14 cellular contexts compared by ENCODE assay signal in genomic region chr19:4360641-4361151, GRCh38. TPM values are rescaled to one million over a fixed set of nuclear protein-coding genes. Genes with fewer than 3 reads are reported as not detected.
A peak's percentile ranks its signal among the peaks of the same experiment; 100 is the strongest.
DNase-seq lines count a peak whose midpoint lies in the region; ATAC-seq, FAIRE-seq and TF ChIP-seq lines count a peak whose summit lies in the region.
"Had no signal": no experiment of that assay in that cellular context is flagged by ENCODE, and none has a peak within 500 bp of the region (broad histone marks: within the 10 kb centered on the region; RNA-seq: fewer than 3 reads in every experiment).

No MANE protein-coding gene starts in this region.

- no peaks in the 10 kb centered on the region for H3K9me3 ChIP-seq in esophagus muscularis mucosa
- H3K9me3 ChIP-seq: MG63, Peyer's patch, thoracic aorta had no signal

- intact Hi-C loops in esophagus muscularis mucosa (cut with DNase I): no loop called here

- H3K27me3 ChIP-seq in H7 (ENCODE audit: control insufficient read depth, insufficient read depth, low read length) (no peaks in the 10 kb centered on the region), esophagus muscularis mucosa (no peaks in the 10 kb centered on the region)
- H3K27me3 ChIP-seq: MG63, Peyer's patch had no signal

- no peak for TF ChIP-seq POLR2A in esophagus muscularis mucosa (IDR thresholded peaks at IDR 0.05; ENCODE audit: low read depth)

- DNase-seq in H7 (peak; percentile 74), RWPE1 (ENCODE audit: low spot score) (no peak), esophagus muscularis mucosa (ENCODE audit: extremely low spot score) (no peak), progenitor cell of endocrine pancreas (ENCODE audit: low spot score, unreplicated experiment) (no peak), GM19239 (ENCODE audit: insufficient read length, low spot score) (no peak)
- DNase-seq: activated naive CD4-positive, alpha-beta T cell treated with anti-CD3 and anti-CD28 coated beads for 36 hours; MG63 had no signal

- H3K4me3 ChIP-seq in H7 (ENCODE audit: insufficient read depth, low read depth, low read length) (no peak overlapping the region), esophagus muscularis mucosa (no peak overlapping the region)
- H3K4me3 ChIP-seq: MG63, Peyer's patch, skin epidermis, thoracic aorta had no signal

- peak overlapping the region; percentile 90 for H3K27ac Mint-ChIP-seq in progenitor cell of endocrine pancreas
- H3K27ac Mint-ChIP-seq: activated naive CD4-positive, alpha-beta T cell treated with anti-CD3 and anti-CD28 coated beads for 36 hours had no signal

- peaks cover 5% of the 10 kb centered on the region for H3K36me3 ChIP-seq in H7 (replicated peaks; ENCODE audit: control insufficient read depth, insufficient read depth, low read length)
- H3K36me3 ChIP-seq in esophagus muscularis mucosa: peaks cover 46 to 85% (median 77%) of the 10 kb centered on the region in 4 donors

- POLR2A ChIA-PET in RWPE1 (lab: Yijun Ruan, JAX; ENCODE audit: low non-redundant PET): no interaction called here

- no peak for TF ChIP-seq CTCF in RWPE1 (conservative IDR thresholded peaks at IDR 0.05; ENCODE audit: low read depth)
- TF ChIP-seq CTCF in esophagus muscularis mucosa (IDR thresholded peaks at IDR 0.05): no peak
- TF ChIP-seq CTCF in progenitor cell of endocrine pancreas (IDR thresholded peaks at IDR 0.05; ENCODE audit: unreplicated experiment): no peak

- H3K36me3 Mint-ChIP-seq in progenitor cell of endocrine pancreas (ENCODE audit: insufficient read depth): peaks cover 4% of the 10 kb centered on the region

- H3K9me3 Mint-ChIP-seq in progenitor cell of endocrine pancreas (ENCODE audit: low read depth): no peaks in the 10 kb centered on the region
- H3K9me3 Mint-ChIP-seq: activated naive CD4-positive, alpha-beta T cell treated with anti-CD3 and anti-CD28 coated beads for 36 hours had no signal

- ATAC-seq in HG02763 (IDR thresholded peaks at IDR 0.05; ENCODE audit: unreplicated experiment): no peak
- ATAC-seq in HG02588 (IDR thresholded peaks at IDR 0.05; ENCODE audit: unreplicated experiment): no peak

- FAIRE-seq in GM19239 (lab: Jason Lieb, UNC): no peak
- FAIRE-seq: colon had no signal

- H3K27ac ChIP-seq in RWPE1 (peak overlapping the region; percentile 51), esophagus muscularis mucosa (replicated peaks in 1 of 4) (peak overlapping the region; percentile 23 to 63 (median 46))
- H3K27ac ChIP-seq: HL-60, thoracic aorta had no signal

- CTCF ChIA-PET in RWPE1 (lab: Yijun Ruan, JAX): interaction anchor here (1.1 kb wide), 1 partner anchor 8 kb away, joined by 3 read pairs; no protein-coding TSS in a partner anchor

- WGBS in esophagus muscularis mucosa: 61% methylated on average over 7 of the region's 12 CpGs

- peaks cover 0 to 25% (median 20%) of the 10 kb centered on the region in 4 donors for H3K4me1 ChIP-seq in esophagus muscularis mucosa
- H3K4me1 ChIP-seq: Peyer's patch had no signal

- no peak overlapping the region for H3K4me3 Mint-ChIP-seq in progenitor cell of endocrine pancreas (ENCODE audit: low read depth)
- H3K4me3 Mint-ChIP-seq: activated naive CD4-positive, alpha-beta T cell treated with anti-CD3 and anti-CD28 coated beads for 36 hours had no signal

- H3K4me1 Mint-ChIP-seq in progenitor cell of endocrine pancreas (ENCODE audit: low read depth): peaks cover 1% of the 10 kb centered on the region

- TF ChIP-seq EP300 in esophagus muscularis mucosa (IDR thresholded peaks at IDR 0.05): no peak

- H3K27me3 Mint-ChIP-seq in progenitor cell of endocrine pancreas: no peaks in the 10 kb centered on the region

RNA-seq across cellular contexts. Expression of gene MPND, which starts 17.3 kb away (rescaled TPM):
- 11.4 and 17.4 TPM in 2 replicates for total RNA-seq in H7 (2014; rRNA removed; shearing (Covaris generic))
- total RNA-seq in esophagus muscularis mucosa: 1 to 10 TPM; 5.3 to 9.2 (median 7.6) TPM
- 62.2 and 64.2 TPM in 2 replicates for total RNA-seq in progenitor cell of endocrine pancreas

RNA-seq across cellular contexts. Expression of gene STAP2, which starts 22.1 kb away (rescaled TPM):
- total RNA-seq in H7 (2014; rRNA removed; shearing (Covaris generic)): 14.2 and 18.0 TPM in 2 replicates
- total RNA-seq in esophagus muscularis mucosa: 1 to 10 TPM in 2 of 4 donors, under 1 TPM in 1, not detected in 1; 0.52 to 3.3 (median 1.7) TPM
- 35.6 and 41.0 TPM in 2 replicates for total RNA-seq in progenitor cell of endocrine pancreas
- total RNA-seq: thoracic aorta had no signal

RNA-seq across cellular contexts. Expression of gene SH3GL1, which starts 39.7 kb away (rescaled TPM):
- total RNA-seq in H7 (2014; rRNA removed; shearing (Covaris generic)): 73.1 and 97.7 TPM in 2 replicates
- total RNA-seq in esophagus muscularis mucosa (10 to 100 TPM; 49.4 to 77.2 (median 59.5) TPM), progenitor cell of endocrine pancreas (55.6 and 61.6 TPM in 2 replicates)

RNA-seq across cellular contexts. Expression of gene CHAF1A, which starts 41.7 kb away (rescaled TPM):
- 121 and 122 TPM in 2 replicates for total RNA-seq in H7 (2014; rRNA removed; shearing (Covaris generic))
- 10 to 100 TPM in 1 of 4 donors, 1 to 10 TPM in 3; 4.6 to 14.6 (median 7.6) TPM for total RNA-seq in esophagus muscularis mucosa
- total RNA-seq in progenitor cell of endocrine pancreas: 41.8 and 48.2 TPM in 2 replicates

RNA-seq across cellular contexts. Expression of gene FSD1, which starts 56.3 kb away (rescaled TPM):
- total RNA-seq in H7 (2014; rRNA removed; shearing (Covaris generic)): 29.8 and 34.1 TPM in 2 replicates
- total RNA-seq in esophagus muscularis mucosa (under 1 TPM in 2 of 4 donors, not detected in 2; 0.29 to 0.50 TPM), progenitor cell of endocrine pancreas (22.2 and 25.1 TPM in 2 replicates)
- total RNA-seq: thoracic aorta had no signal
